21 cellular contexts compared by ENCODE assay signal in genomic region chr16:27189335-27189972, GRCh38. TPM values are rescaled to one million over a fixed set of nuclear protein-coding genes. Genes with fewer than 3 reads are reported as not detected.
DNase-seq lines count a peak whose midpoint lies in the region; ATAC-seq and TF ChIP-seq lines count a peak whose summit lies in the region.
"Had no signal": no experiment of that assay in that cellular context is flagged by ENCODE, and none has a peak within 500 bp of the region (broad histone marks: within the 10 kb centered on the region; RNA-seq: fewer than 3 reads in every experiment).

No MANE protein-coding gene starts in this region.

- 0 out of 2 replicates have a peak overlapping the region, but pooled peaks have one; percentile 9 for H2AFZ ChIP-seq in OCI-LY1 (ENCODE audit: low read length)

- H3K9me3 Mint-ChIP-seq in stimulated activated memory B cell treated with anti-CD40 and anti-IgM and Interleukin-4, amounts not matched to agents 10 μg/mL and 1 μg/mL and 100 μg/mL, for 72 hours = peaks cover 6% of the 10 kb centered on the region
- H3K9me3 Mint-ChIP-seq in stimulated activated effector memory CD8-positive, alpha-beta T cell treated with anti-CD3 and anti-CD28 coated beads, Interleukin-12 subunit alpha, Interleukin-12 subunit beta, amount 100 ng/mL, for 72 hours = no peaks in the 10 kb centered on the region
- H3K9me3 Mint-ChIP-seq: activated T-cell treated with anti-CD3 and anti-CD28 coated beads, Interleukin-2, amount 50 U/mL, for 4 hours; memory B cell had no signal

- ATAC-seq in left colon (peak; percentile 73), GM21447 (IDR thresholded peaks at IDR 0.05; ENCODE audit: unreplicated experiment) (no peak)
- peak; percentile 20 for ATAC-seq in stimulated activated memory B cell treated with anti-CD40 and anti-IgM and Interleukin-4, amounts not matched to agents 10 μg/mL and 1 μg/mL and 100 μg/mL, for 72 hours
- no peak for ATAC-seq in stimulated activated effector memory CD8-positive, alpha-beta T cell treated with anti-CD3 and anti-CD28 coated beads, Interleukin-12 subunit alpha, Interleukin-12 subunit beta, amount 100 ng/mL, for 72 hours
- ATAC-seq: activated T-cell treated with anti-CD3 and anti-CD28 coated beads, Interleukin-2, amount 50 U/mL, for 4 hours; Right ventricle myocardium inferior; upper lobe of right lung had no signal

- peaks cover 14% of the 10 kb centered on the region for H3K4me1 ChIP-seq in OCI-LY1 (ENCODE audit: insufficient read depth, low read length, severe bottlenecking)
- H3K4me1 ChIP-seq: upper lobe of right lung had no signal

- H3K27me3 Mint-ChIP-seq in stimulated activated memory B cell treated with anti-CD40 and anti-IgM and Interleukin-4, amounts not matched to agents 10 μg/mL and 1 μg/mL and 100 μg/mL, for 72 hours = peaks cover 14% of the 10 kb centered on the region

- H3K4me1 Mint-ChIP-seq in stimulated activated memory B cell treated with anti-CD40 and anti-IgM and Interleukin-4, amounts not matched to agents 10 μg/mL and 1 μg/mL and 100 μg/mL, for 72 hours = no peaks in the 10 kb centered on the region
- peaks cover 5% of the 10 kb centered on the region for H3K4me1 Mint-ChIP-seq in stimulated activated effector memory CD8-positive, alpha-beta T cell treated with anti-CD3 and anti-CD28 coated beads, Interleukin-12 subunit alpha, Interleukin-12 subunit beta, amount 100 ng/mL, for 72 hours
- H3K4me1 Mint-ChIP-seq: memory B cell had no signal

- H3F3A ChIP-seq in OCI-LY1 (ENCODE audit: insufficient read depth, low read length) = no peaks in the 10 kb centered on the region

- TF ChIP-seq CTCF in OCI-LY1 (IDR thresholded peaks at IDR 0.05; ENCODE audit: low read length) = no peak

- H3K4me3 Mint-ChIP-seq in stimulated activated memory B cell treated with anti-CD40 and anti-IgM and Interleukin-4, amounts not matched to agents 10 μg/mL and 1 μg/mL and 100 μg/mL, for 72 hours = no peak overlapping the region
- no peak overlapping the region for H3K4me3 Mint-ChIP-seq in stimulated activated effector memory CD8-positive, alpha-beta T cell treated with anti-CD3 and anti-CD28 coated beads, Interleukin-12 subunit alpha, Interleukin-12 subunit beta, amount 100 ng/mL, for 72 hours
- H3K4me3 Mint-ChIP-seq: activated T-cell treated with anti-CD3 and anti-CD28 coated beads, Interleukin-2, amount 50 U/mL, for 4 hours; memory B cell had no signal

- peak overlapping the region; percentile 30; the same call in 1 of the 2 replicates for H3K4me2 ChIP-seq in OCI-LY1 (ENCODE audit: low read length)

- H3K4me3 ChIP-seq in OCI-LY1 (ENCODE audit: low read depth, low read length, poor library complexity, severe bottlenecking) = no peak overlapping the region
- H3K4me3 ChIP-seq: skin epidermis, upper lobe of right lung had no signal

- H3K9ac ChIP-seq in OCI-LY1 (ENCODE audit: low read length) = peak overlapping the region; percentile 25; the same call in 1 of the 2 replicates

- no peaks in the 10 kb centered on the region for H3K9me2 ChIP-seq in OCI-LY1 (ENCODE audit: low read depth, low read length)

- H3K27ac Mint-ChIP-seq in stimulated activated memory B cell treated with anti-CD40 and anti-IgM and Interleukin-4, amounts not matched to agents 10 μg/mL and 1 μg/mL and 100 μg/mL, for 72 hours = no peak overlapping the region
- no peak overlapping the region for H3K27ac Mint-ChIP-seq in stimulated activated effector memory CD8-positive, alpha-beta T cell treated with anti-CD3 and anti-CD28 coated beads, Interleukin-12 subunit alpha, Interleukin-12 subunit beta, amount 100 ng/mL, for 72 hours
- H3K27ac Mint-ChIP-seq: memory B cell had no signal

- no peaks in the 10 kb centered on the region for H3K27me3 ChIP-seq in OCI-LY1 (ENCODE audit: insufficient read depth, low read length)
- H3K27me3 ChIP-seq: upper lobe of right lung had no signal

- H3K36me3 Mint-ChIP-seq in stimulated activated memory B cell treated with anti-CD40 and anti-IgM and Interleukin-4, amounts not matched to agents 10 μg/mL and 1 μg/mL and 100 μg/mL, for 72 hours = peaks cover under 1% of the 10 kb centered on the region
- H3K36me3 Mint-ChIP-seq in stimulated activated effector memory CD8-positive, alpha-beta T cell treated with anti-CD3 and anti-CD28 coated beads, Interleukin-12 subunit alpha, Interleukin-12 subunit beta, amount 100 ng/mL, for 72 hours = no peaks in the 10 kb centered on the region
- H3K36me3 Mint-ChIP-seq: memory B cell had no signal

- H3K36me3 ChIP-seq in OCI-LY1 (ENCODE audit: insufficient read depth, low read length) = no peaks in the 10 kb centered on the region
- H3K36me3 ChIP-seq: upper lobe of right lung had no signal

- no peaks in the 10 kb centered on the region for H4K20me1 ChIP-seq in OCI-LY1 (ENCODE audit: insufficient read depth, low read length)

- no peaks in the 10 kb centered on the region for H3K79me2 ChIP-seq in OCI-LY1 (ENCODE audit: insufficient read depth, low read length)

- intact Hi-C loops in left colon (cut with DNase I, micrococcal nuclease) = loop anchor here in 1 of 2 donors (10.0 kb wide), 1 partner anchor 105 kb away; no protein-coding TSS in a partner anchor

- peak; percentile 13 for DNase-seq in NCI-H82 (lab: John Stamatoyannopoulos, UW)
- DNase-seq in NCI-H82 treated with DMSO at 0.1 percent for 48 hours (lab: John Stamatoyannopoulos, UW; ENCODE audit: unreplicated experiment) = no peak
- DNase-seq in left colon = peak; percentile 32 to 51
- no peak for DNase-seq in NCI-H2081 treated with DMSO at 0.1 percent for 48 hours (lab: John Stamatoyannopoulos, UW)
- DNase-seq in stimulated activated effector memory CD8-positive, alpha-beta T cell treated with anti-CD3 and anti-CD28 coated beads, Interleukin-12 subunit alpha, Interleukin-12 subunit beta, amount 100 ng/mL, for 72 hours (ENCODE audit: low spot score in 2 of 2) = no peak
- DNase-seq: activated CD4-positive, alpha-beta T cell treated with anti-CD3 and anti-CD28 coated beads for 4 hours; activated T-cell treated with anti-CD3 and anti-CD28 coated beads, Interleukin-2, amount 50 U/mL, for 4 hours; caudate nucleus; foreskin fibroblast; GOT3; NCI-H1048; NCI-H774; occipital lobe; stimulated activated naive CD4-positive, alpha-beta T cell treated with Interleukin-2 at 50 U/mL for 16 hours; upper lobe of right lung had no signal

- no peaks in the 10 kb centered on the region for H3K9me3 ChIP-seq in OCI-LY1 (ENCODE audit: low read length)
- H3K9me3 ChIP-seq: upper lobe of right lung had no signal

- H3K27ac ChIP-seq in OCI-LY1 (ENCODE audit: low read depth, low read length, poor library complexity, severe bottlenecking) = peak overlapping the region; percentile 54
- H3K27ac ChIP-seq: skin epidermis, upper lobe of right lung had no signal

RNA-seq across cellular contexts. Expression of gene KDM8, which starts 13.9 kb away (rescaled TPM):
- 1 to 10 TPM; 8.8 to 9.6 TPM for total RNA-seq in left colon

Comparison
In these comparisons a context has a peak if more than half of its experiments do, and no peak if none do; other contexts are left out.
1. DNase-seq: peak in NCI-H82 (single experiment) and left colon (2 of 2); none in NCI-H82 treated with DMSO at 0.1 percent for 48 hours (single experiment), NCI-H2081 treated with DMSO at 0.1 percent for 48 hours (single experiment) and stimulated activated effector memory CD8-positive, alpha-beta T cell treated with anti-CD3 and anti-CD28 coated beads, Interleukin-12 subunit alpha, Interleukin-12 subunit beta, amount 100 ng/mL, for 72 hours (0 of 2).
2. ATAC-seq: peak in left colon (single experiment) and stimulated activated memory B cell treated with anti-CD40 and anti-IgM and Interleukin-4, amounts not matched to agents 10 μg/mL and 1 μg/mL and 100 μg/mL, for 72 hours (single experiment); none in GM21447 (single experiment) and stimulated activated effector memory CD8-positive, alpha-beta T cell treated with anti-CD3 and anti-CD28 coated beads, Interleukin-12 subunit alpha, Interleukin-12 subunit beta, amount 100 ng/mL, for 72 hours (single experiment).